24 cellular contexts compared by ENCODE assay signal in genomic region chr3:100029052-100029451, GRCh38.
"Had no signal": no experiment of that assay in that cellular context is flagged by ENCODE, and none has a peak within 500 bp of the region (broad histone marks: within the 10 kb centered on the region; RNA-seq: fewer than 3 reads in every experiment).

No MANE protein-coding gene starts in this region.

- H3K27ac Mint-ChIP-seq: activated naive CD4-positive, alpha-beta T cell treated with anti-CD3 and anti-CD28 coated beads, Interleukin-2, amount 50 U/mL, for 72 hours; activated naive CD8-positive, alpha-beta T cell treated with anti-CD3 and anti-CD28 coated beads, Interleukin-2, amount 50 U/mL, for 24 hours; T-helper 17 cell had no signal

- FAIRE-seq: bronchial epithelial cell had no signal

- H3K9me3 ChIP-seq: ascending aorta, body of pancreas, Peyer's patch had no signal

- H3K36me3 ChIP-seq: ascending aorta, Peyer's patch, WERI-Rb-1 had no signal

- H3K4me3 ChIP-seq: ascending aorta, body of pancreas, Peyer's patch had no signal

- H3K27me3 Mint-ChIP-seq: activated naive CD8-positive, alpha-beta T cell treated with anti-CD3 and anti-CD28 coated beads, Interleukin-2, amount 50 U/mL, for 24 hours; T-helper 17 cell had no signal

- H3K9me3 Mint-ChIP-seq: activated naive CD4-positive, alpha-beta T cell treated with anti-CD3 and anti-CD28 coated beads, Interleukin-2, amount 50 U/mL, for 72 hours; activated naive CD8-positive, alpha-beta T cell treated with anti-CD3 and anti-CD28 coated beads, Interleukin-2, amount 50 U/mL, for 24 hours; activated T-cell treated with anti-CD3 and anti-CD28 coated beads, Interleukin-2, amount 50 U/mL, for 4 hours had no signal

- ATAC-seq: activated T-cell treated with anti-CD3 and anti-CD28 coated beads, Interleukin-2, amount 50 U/mL, for 4 hours; body of pancreas; T-helper 17 cell had no signal

- H3K27me3 ChIP-seq: ascending aorta, body of pancreas, Peyer's patch had no signal

- H3K4me3 Mint-ChIP-seq: activated naive CD8-positive, alpha-beta T cell treated with anti-CD3 and anti-CD28 coated beads, Interleukin-2, amount 50 U/mL, for 24 hours; activated T-cell treated with anti-CD3 and anti-CD28 coated beads, Interleukin-2, amount 50 U/mL, for 4 hours; T-helper 17 cell had no signal

- H3K4me1 Mint-ChIP-seq: T-helper 17 cell had no signal

- H3K27ac ChIP-seq: ascending aorta, body of pancreas, Peyer's patch, WERI-Rb-1 had no signal

- DNase-seq: activated CD4-positive, alpha-beta T cell treated with anti-CD3 and anti-CD28 coated beads for 48 hours; activated CD4-positive, alpha-beta T cell treated with anti-CD3 and anti-CD28 coated beads, Interleukin-2, amount 50 U/mL, for 4 hours; activated CD4-positive, CD25-positive, alpha-beta regulatory T cell treated with anti-CD3 and anti-CD28 coated beads, Interleukin-2, amount 50 U/mL, for 72 hours; activated effector memory CD4-positive, alpha-beta T cell treated with anti-CD3 and anti-CD28 coated beads, Interleukin-2, amount 50 U/mL, for 16 hours; activated naive CD4-positive, alpha-beta T cell treated with Interleukin-2 at 50 U/mL for 16 hours; activated naive CD8-positive, alpha-beta T cell treated with anti-CD3 and anti-CD28 coated beads, Interleukin-2, amount 50 U/mL, for 24 hours; activated T-cell treated with anti-CD3 and anti-CD28 coated beads, Interleukin-2, amount 50 U/mL, for 4 hours; amniotic stem cell; body of pancreas; central memory CD4-positive, alpha-beta T cell; Karpas-422; NCI-H146; NCI-H187 treated with DMSO at 0.1 percent for 48 hours; NCI-H2081 treated with DMSO at 0.1 percent for 48 hours; NCI-H446; NCI-H524; Peyer's patch; SHP77 treated with DMSO at 0.1 percent for 48 hours; T-helper 17 cell; T-helper 9 cell; WERI-Rb-1 had no signal
